Comparison of ENCODE assay signal across 10 cellular contexts in the genomic region with DNA sequence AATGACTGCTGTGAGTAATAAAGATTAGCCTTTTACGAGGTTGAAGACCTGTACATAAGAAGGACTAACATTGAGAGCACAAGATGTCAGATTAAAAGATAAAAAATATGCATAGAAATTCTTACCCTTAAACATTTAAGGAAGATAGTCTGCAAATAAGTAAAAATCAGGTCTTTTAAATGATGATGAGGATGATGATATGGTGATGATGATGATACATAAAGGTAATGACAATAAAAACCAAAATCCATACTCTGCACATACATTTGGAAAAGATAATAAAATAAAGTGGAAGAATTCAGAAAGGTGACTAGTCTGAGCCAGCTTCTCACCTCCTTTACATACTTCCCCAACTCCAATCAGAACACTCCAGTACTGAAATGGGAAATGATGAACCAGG.
"Had no signal": no experiment of that assay in that cellular context is flagged by ENCODE, and none has a peak within 500 bp of the region (broad histone marks: within the 10 kb centered on the region; RNA-seq: fewer than 3 reads in every experiment).

No MANE protein-coding gene starts in this region.

- H3K4me3 Mint-ChIP-seq: H9, HFFc6 had no signal

- H3K36me3 ChIP-seq: HAP-1 had no signal

- DNase-seq: GM23248, GOT3, H7, H9, HCEC 1CT, HFFc6 had no signal

- H3K9ac ChIP-seq: GM23248 had no signal

- H3K27ac Mint-ChIP-seq: H9, HFFc6 had no signal

- H3K4me3 ChIP-seq: GM23248, HAP-1 had no signal

- H3K27ac ChIP-seq: GM23248 had no signal

- FAIRE-seq: H1, H54 had no signal

- H3K9me3 ChIP-seq: HAP-1 had no signal

- H2AFZ ChIP-seq: GM23248 had no signal

- ATAC-seq: HCT116 had no signal

- H3K9me3 Mint-ChIP-seq: H9, HFFc6 had no signal
